Comparison of ENCODE assay signal across 8 cellular contexts in genomic region chr1:67686272-67687197, GRCh38. TPM values are rescaled to one million over a fixed set of nuclear protein-coding genes. Genes with fewer than 3 reads are reported as not detected.
DNase-seq lines count a peak whose midpoint lies in the region; ATAC-seq and TF ChIP-seq lines count a peak whose summit lies in the region.

No MANE protein-coding gene starts in this region.

- ATAC-seq in GM19351 (IDR thresholded peaks at IDR 0.05; ENCODE audit: unreplicated experiment) (peak; percentile 22), HG03521 (IDR thresholded peaks at IDR 0.05; ENCODE audit: unreplicated experiment) (peak; percentile 15), lower lobe of right lung (peak; percentile 57 to 66)

- WGBS in ectodermal cell, 2 experiments: 0 to 1% methylated on average over 42 of the region's 42 CpGs

- POLR2A ChIA-PET in activated CD4-positive, alpha-beta memory T cell treated with anti-CD3 and anti-CD28 coated beads for 36 hours (lab: Charles Lee): interaction anchor here (0.7 to 3.6 kb wide), 9 partner anchors 9 to 636 kb away, joined by 3 to 32 read pairs (median 9); partner anchors contain the start of gene SERBP1

- H3K4me1 ChIP-seq in ectodermal cell (ENCODE audit: control insufficient read depth, insufficient read depth, low read length) (peaks cover 25% of the 10 kb centered on the region), lower lobe of right lung (peaks cover 16% of the 10 kb centered on the region)

- H3K9me3 ChIP-seq in ectodermal cell (ENCODE audit: control insufficient read depth, low read length) (no peaks in the 10 kb centered on the region), lower lobe of right lung (no peaks in the 10 kb centered on the region)

- peak; percentile 79 for DNase-seq in CD1c-positive myeloid dendritic cell (ENCODE audit: extremely low spot score)
- DNase-seq in NCI-H748 treated with DMSO at 0.1 percent for 48 hours (lab: John Stamatoyannopoulos, UW): peak; percentile 80
- peak; percentile 76 for DNase-seq in activated CD4-positive, alpha-beta memory T cell treated with anti-CD3 and anti-CD28 coated beads for 36 hours
- DNase-seq in lower lobe of right lung: peak; percentile 75
- DNase-seq in stimulated activated CD4-positive, alpha-beta T cell treated with anti-CD3 and anti-CD28 coated beads, TNF-alpha, amount 100 ng/mL, for 4 hours (ENCODE audit: low read depth in 3 of 3): peak; percentile 18 to 28 (median 27)

- peak overlapping the region; percentile 96 for H3K27ac ChIP-seq in ectodermal cell (ENCODE audit: insufficient read depth, low read depth, low read length, poor library complexity, severe bottlenecking)
- H3K27ac ChIP-seq in lower lobe of right lung: peak overlapping the region; percentile 94

- H3K9me3 Mint-ChIP-seq in activated CD4-positive, alpha-beta memory T cell treated with anti-CD3 and anti-CD28 coated beads for 36 hours: no peaks in the 10 kb centered on the region

- CTCF ChIA-PET in activated CD4-positive, alpha-beta memory T cell treated with anti-CD3 and anti-CD28 coated beads for 36 hours (lab: Charles Lee): interaction anchor here (0.7 to 7.3 kb wide), 6 partner anchors 15 to 152 kb away, joined by 3 to 41 read pairs (median 5); no protein-coding TSS in a partner anchor

- H3K4me3 ChIP-seq in ectodermal cell (ENCODE audit: insufficient read depth, low read depth, low read length) (peak overlapping the region; percentile 100), lower lobe of right lung (peak overlapping the region; percentile 93)

- no peaks in the 10 kb centered on the region for H3K27me3 Mint-ChIP-seq in activated CD4-positive, alpha-beta memory T cell treated with anti-CD3 and anti-CD28 coated beads for 36 hours

- H3K36me3 ChIP-seq in ectodermal cell (ENCODE audit: control insufficient read depth, insufficient read depth, low read length) (peaks cover 4% of the 10 kb centered on the region), lower lobe of right lung (peaks cover 26% of the 10 kb centered on the region)

- H3K27ac Mint-ChIP-seq in activated CD4-positive, alpha-beta memory T cell treated with anti-CD3 and anti-CD28 coated beads for 36 hours: peak overlapping the region; percentile 96

- peaks cover 47% of the 10 kb centered on the region for H3K4me1 Mint-ChIP-seq in activated CD4-positive, alpha-beta memory T cell treated with anti-CD3 and anti-CD28 coated beads for 36 hours (ENCODE audit: low read depth)

- H3K27me3 ChIP-seq in ectodermal cell (ENCODE audit: control insufficient read depth, insufficient read depth, low read length, poor library complexity, severe bottlenecking) (no peaks in the 10 kb centered on the region), lower lobe of right lung (ENCODE audit: low read depth) (no peaks in the 10 kb centered on the region)

- intact Hi-C loops in activated CD4-positive, alpha-beta memory T cell treated with anti-CD3 and anti-CD28 coated beads for 36 hours (cut with micrococcal nuclease): loop anchor here (1.0 to 10.0 kb wide), 4 partner anchors 50 to 1402 kb away; no protein-coding TSS in a partner anchor
- intact Hi-C loops in lower lobe of right lung (cut with DNase I): no loop called here

- TF ChIP-seq CTCF in lower lobe of right lung (IDR thresholded peaks at IDR 0.05): no peak

- H3K4me3 Mint-ChIP-seq in activated CD4-positive, alpha-beta memory T cell treated with anti-CD3 and anti-CD28 coated beads for 36 hours: peak overlapping the region; percentile 92

- peaks cover 22% of the 10 kb centered on the region for H3K36me3 Mint-ChIP-seq in activated CD4-positive, alpha-beta memory T cell treated with anti-CD3 and anti-CD28 coated beads for 36 hours

RNA-seq across cellular contexts. Expression of gene GADD45A, which starts 1.5 kb away (rescaled TPM):
- 10 to 100 TPM; 36.2 to 39.1 TPM for total RNA-seq in activated CD4-positive, alpha-beta memory T cell treated with anti-CD3 and anti-CD28 coated beads for 36 hours
- 54.0 TPM for polyA plus RNA-seq in ectodermal cell (2013, experiment 1 of 4)
- polyA plus RNA-seq in ectodermal cell (2013, experiment 2 of 4): 46.8 TPM
- polyA plus RNA-seq in ectodermal cell (2013, experiment 3 of 4): 35.4 TPM
- polyA plus RNA-seq in ectodermal cell (2013, experiment 4 of 4): 40.9 TPM
- total RNA-seq in lower lobe of right lung: 13.6 TPM

Comparison
In these comparisons a context has a peak if more than half of its experiments do, and no peak if none do; other contexts are left out.
1. Peak in every context shown above with its lines: DNase-seq, ATAC-seq, H3K4me3 ChIP-seq and H3K27ac ChIP-seq.
2. DNase-seq: peak in every context shown above with its lines; median percentile 80 in NCI-H748 treated with DMSO at 0.1 percent for 48 hours; 79 in CD1c-positive myeloid dendritic cell; 76 in activated CD4-positive, alpha-beta memory T cell treated with anti-CD3 and anti-CD28 coated beads for 36 hours; 75 in lower lobe of right lung; 27 in stimulated activated CD4-positive, alpha-beta T cell treated with anti-CD3 and anti-CD28 coated beads, TNF-alpha, amount 100 ng/mL, for 4 hours.